ENCODE assay signal across 10 cellular contexts in the genomic region with DNA sequence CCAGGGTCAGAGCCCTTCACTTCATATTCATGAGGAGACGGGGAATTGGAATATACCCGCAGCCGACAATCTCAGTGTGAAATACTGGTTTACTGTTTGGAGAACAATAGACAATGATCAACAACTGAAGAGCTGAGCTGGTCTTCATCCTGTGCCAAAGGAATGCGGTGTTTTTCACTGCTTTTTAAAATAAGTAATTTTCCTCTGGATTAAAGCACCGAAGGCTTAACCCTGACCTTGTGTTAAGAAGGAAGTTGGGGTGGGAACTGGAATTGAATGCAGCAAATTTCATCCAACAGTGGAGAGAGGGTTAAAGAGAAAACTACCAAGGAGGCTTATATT. TPM values are rescaled to one million over a fixed set of nuclear protein-coding genes. Genes with fewer than 3 reads are reported as not detected.
DNase-seq lines count a peak whose midpoint lies in the region; ATAC-seq and TF ChIP-seq lines count a peak whose summit lies in the region.
"Had no signal": no experiment of that assay in that cellular context is flagged by ENCODE, and none has a peak within 500 bp of the region (broad histone marks: within the 10 kb centered on the region; RNA-seq: fewer than 3 reads in every experiment).

A gene with protein sequence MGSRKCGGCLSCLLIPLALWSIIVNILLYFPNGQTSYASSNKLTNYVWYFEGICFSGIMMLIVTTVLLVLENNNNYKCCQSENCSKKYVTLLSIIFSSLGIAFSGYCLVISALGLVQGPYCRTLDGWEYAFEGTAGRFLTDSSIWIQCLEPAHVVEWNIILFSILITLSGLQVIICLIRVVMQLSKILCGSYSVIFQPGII (minus strand): TSS at position 119 of the 342 bp plus-strand sequence. CDS start 254 bp downstream, outside the sequence.

- TF ChIP-seq CTCF in WTC11 (IDR thresholded peaks at IDR 0.05) = no peak
- TF ChIP-seq CTCF in heart left ventricle (IDR thresholded peaks at IDR 0.05) = no peak

- no peak within 1 kb of the TSS for H2BK15ac ChIP-seq in neuronal stem cell (ENCODE audit: low read length)

- no peak within 1 kb of the TSS for H3K9ac ChIP-seq in neuronal stem cell (ENCODE audit: low read depth, low read length, poor library complexity)

- CTCF ChIA-PET in WTC11 (lab: Charles Lee) = interaction anchor here (0.5 to 2.7 kb wide), 12 partner anchors 10 to 383 kb away, joined by 3 to 31 read pairs (median 5); no protein-coding TSS in a partner anchor

- peak within 1 kb of the TSS; percentile 58 for H3K27ac ChIP-seq in ACC112 (ENCODE audit: low read depth, low read length)
- H3K27ac ChIP-seq in heart left ventricle = peak within 1 kb of the TSS; percentile 43 to 80 (median 68)
- no peak within 1 kb of the TSS for H3K27ac ChIP-seq in neuronal stem cell (replicated peaks; ENCODE audit: low read length)

- intact Hi-C loops in heart left ventricle (cut with DNase I) = loop anchor here in 2 of 10 donors (5.0 kb wide), 2 partner anchors 44 to 211 kb away; partner anchors contain the start of gene TM4SF1 (in 1 of the 2)

- H3K4me3 ChIP-seq in ACC112 (ENCODE audit: low read depth, low read length) (no peak within 1 kb of the TSS), heart left ventricle (peak within 1 kb of the TSS; percentile 9 to 54 (median 45)), neuronal stem cell (ENCODE audit: low read length in 2 of 2) (peak within 1 kb of the TSS in 1 of 2 donors; percentile 18)

- H2AFZ ChIP-seq in ACC112 (ENCODE audit: low read length, unreplicated experiment) = peak within 1 kb of the TSS; percentile 94
- H2AFZ ChIP-seq in neuronal stem cell (ENCODE audit: low read length) = peak within 1 kb of the TSS; percentile 69

- no peak within 1 kb of the TSS for H3K23ac ChIP-seq in neuronal stem cell (ENCODE audit: low read depth, low read length, poor library complexity)

- no peak within 1 kb of the TSS for H3K4ac ChIP-seq in neuronal stem cell (ENCODE audit: low read length)

- peak within 1 kb of the TSS; percentile 85 for H3K27ac Mint-ChIP-seq in WTC11
- H3K27ac Mint-ChIP-seq: stimulated activated naive B cell treated with anti-CD40 and anti-IgM and Interleukin-4, amounts not matched to agents 10 μg/mL and 1 μg/mL and 100 μg/mL, for 72 hours had no signal

- H3K9me3 ChIP-seq in heart left ventricle (no peaks in the 10 kb centered on the region), neuronal stem cell (replicated peaks in 1 of 2; ENCODE audit: control insufficient read depth in 2 of 2, insufficient read depth in 1 of 2, low read depth in 1 of 2, low read length in 2 of 2) (no peaks in the 10 kb centered on the region)

- POLR2A ChIA-PET in WTC11 (lab: Charles Lee) = interaction anchor here (0.6 kb wide), 1 partner anchor 9 kb away, joined by 3 read pairs; no protein-coding TSS in a partner anchor

- H2BK120ac ChIP-seq in neuronal stem cell (ENCODE audit: low read depth, low read length) = no peak within 1 kb of the TSS

- no peaks in the 10 kb centered on the region for H3K36me3 Mint-ChIP-seq in WTC11
- H3K36me3 Mint-ChIP-seq: stimulated activated naive B cell treated with anti-CD40 and anti-IgM and Interleukin-4, amounts not matched to agents 10 μg/mL and 1 μg/mL and 100 μg/mL, for 72 hours had no signal

- no peaks in the 10 kb centered on the region for H3K79me2 ChIP-seq in ACC112 (ENCODE audit: control insufficient read depth, insufficient read depth, low read length, unreplicated experiment)

- H3K27me3 ChIP-seq in ACC112 (ENCODE audit: insufficient read depth, low read length) = no peaks in the 10 kb centered on the region
- H3K27me3 ChIP-seq in heart left ventricle = no peaks in the 10 kb centered on the region
- no peaks in the 10 kb centered on the region for H3K27me3 ChIP-seq in neuronal stem cell (ENCODE audit: control insufficient read depth in 3 of 3, insufficient read depth in 3 of 3, low read depth in 1 of 3, low read length in 3 of 3)

- H3K4me2 ChIP-seq in neuronal stem cell (ENCODE audit: insufficient read depth, low read length, poor library complexity, severe bottlenecking) = no peak within 1 kb of the TSS

- no peaks in the 10 kb centered on the region for H3K27me3 Mint-ChIP-seq in WTC11 (ENCODE audit: low read depth)

- no peaks in the 10 kb centered on the region for H3K9me3 Mint-ChIP-seq in WTC11
- H3K9me3 Mint-ChIP-seq: stimulated activated naive B cell treated with anti-CD40 and anti-IgM and Interleukin-4, amounts not matched to agents 10 μg/mL and 1 μg/mL and 100 μg/mL, for 72 hours had no signal

- H2BK5ac ChIP-seq in neuronal stem cell (ENCODE audit: low read length) = no peak within 1 kb of the TSS

- 43 to 47% (median 45%) methylated on average over 5 of the region's 5 CpGs for WGBS in heart left ventricle, 4 donors
- WGBS in neuronal stem cell (ENCODE audit: extremely low coverage in 2 of 2, insufficient read length in 2 of 2, insufficient replicate concordance in 1 of 2), 2 donors = no CpG with 5 or more reads among the region's 5 CpGs

- H3K36me3 ChIP-seq in ACC112 (ENCODE audit: insufficient read depth, low read length) (no peaks in the 10 kb centered on the region), heart left ventricle (no peaks in the 10 kb centered on the region), neuronal stem cell (replicated peaks in 1 of 2; ENCODE audit: control insufficient read depth in 2 of 2, insufficient read depth in 2 of 2, low read length in 2 of 2) (no peaks in the 10 kb centered on the region)

- no peak for TF ChIP-seq POLR2A in heart left ventricle (IDR thresholded peaks at IDR 0.05)

- H4K8ac ChIP-seq in neuronal stem cell (ENCODE audit: low read depth, low read length) = no peak within 1 kb of the TSS

- H3K18ac ChIP-seq in neuronal stem cell (ENCODE audit: low read length) = no peak within 1 kb of the TSS

- peaks cover 41% of the 10 kb centered on the region for H3K4me1 ChIP-seq in ACC112 (ENCODE audit: control insufficient read depth, insufficient read depth, low read length, unreplicated experiment)
- peaks cover 0 to 20% (median under 1%) of the 10 kb centered on the region in 12 donors for H3K4me1 ChIP-seq in heart left ventricle
- peaks cover 3 to 5% of the 10 kb centered on the region in 2 donors for H3K4me1 ChIP-seq in neuronal stem cell (ENCODE audit: control insufficient read depth in 2 of 2, insufficient read depth in 1 of 2, low read depth in 1 of 2, low read length in 2 of 2)

- H3K14ac ChIP-seq in neuronal stem cell (ENCODE audit: low read length) = no peak within 1 kb of the TSS

- H3K79me1 ChIP-seq in neuronal stem cell (ENCODE audit: low read depth, low read length) = no peaks in the 10 kb centered on the region

- peak; percentile 74 for ATAC-seq in WTC11
- peak in 1 of 4 donors; percentile 10 for ATAC-seq in heart left ventricle
- no peak for ATAC-seq in HG03139 (IDR thresholded peaks at IDR 0.05; ENCODE audit: unreplicated experiment)
- ATAC-seq: stimulated activated naive B cell treated with anti-CD40 and anti-IgM and Interleukin-4, amounts not matched to agents 10 μg/mL and 1 μg/mL and 100 μg/mL, for 72 hours had no signal

- H4K91ac ChIP-seq in neuronal stem cell (ENCODE audit: low read depth, low read length, poor library complexity) = no peak within 1 kb of the TSS

- peak within 1 kb of the TSS; percentile 28 for H3K4me3 Mint-ChIP-seq in WTC11
- H3K4me3 Mint-ChIP-seq: stimulated activated naive B cell treated with anti-CD40 and anti-IgM and Interleukin-4, amounts not matched to agents 10 μg/mL and 1 μg/mL and 100 μg/mL, for 72 hours had no signal

- H3K4me1 Mint-ChIP-seq in WTC11 = peaks cover 17% of the 10 kb centered on the region; the same call in 1 of the 2 replicates
- H3K4me1 Mint-ChIP-seq: stimulated activated naive B cell treated with anti-CD40 and anti-IgM and Interleukin-4, amounts not matched to agents 10 μg/mL and 1 μg/mL and 100 μg/mL, for 72 hours had no signal

- H2BK12ac ChIP-seq in neuronal stem cell (ENCODE audit: low read length) = no peak within 1 kb of the TSS

- DNase-seq in WTC11 (ENCODE audit: low spot score) (no peak), heart left ventricle (no peak), neuronal stem cell (ENCODE audit: low spot score) (no peak), NCI-H2171 treated with DMSO at 0.1 percent for 48 hours (lab: John Stamatoyannopoulos, UW) (no peak)
- DNase-seq in activated T-cell treated with anti-CD3 and anti-CD28 coated beads, Interleukin-2, amount 50 U/mL, for 48 hours = no peak
- DNase-seq in activated CD8-positive, alpha-beta memory T cell treated with anti-CD3 and anti-CD28 coated beads, Interleukin-2, amount 50 U/mL, for 4 hours = no peak
- DNase-seq: stimulated activated naive B cell treated with anti-CD40 and anti-IgM and Interleukin-4, amounts not matched to agents 10 μg/mL and 1 μg/mL and 100 μg/mL, for 72 hours had no signal

- H2AK5ac ChIP-seq in neuronal stem cell (ENCODE audit: low read depth, low read length) = no peak within 1 kb of the TSS

TF ChIP-seq in WTC11, 78 proteins besides CTCF, POLR2A, EP300 and RAD21 (continues in another document):
- TF ChIP-seq EMX1 (CRISPR knock-in tag; IDR thresholded peaks at IDR 0.05) (no peak), OVOL2 (CRISPR knock-in tag; IDR thresholded peaks at IDR 0.05; ENCODE audit: borderline replicate concordance) (no peak), SOX15 (CRISPR knock-in tag; IDR thresholded peaks at IDR 0.05) (no peak), ZNF396 (CRISPR knock-in tag; IDR thresholded peaks at IDR 0.05; ENCODE audit: borderline replicate concordance) (no peak), ZSCAN18 (CRISPR knock-in tag; IDR thresholded peaks at IDR 0.05) (no peak)
- TF ChIP-seq, protein P1, sequence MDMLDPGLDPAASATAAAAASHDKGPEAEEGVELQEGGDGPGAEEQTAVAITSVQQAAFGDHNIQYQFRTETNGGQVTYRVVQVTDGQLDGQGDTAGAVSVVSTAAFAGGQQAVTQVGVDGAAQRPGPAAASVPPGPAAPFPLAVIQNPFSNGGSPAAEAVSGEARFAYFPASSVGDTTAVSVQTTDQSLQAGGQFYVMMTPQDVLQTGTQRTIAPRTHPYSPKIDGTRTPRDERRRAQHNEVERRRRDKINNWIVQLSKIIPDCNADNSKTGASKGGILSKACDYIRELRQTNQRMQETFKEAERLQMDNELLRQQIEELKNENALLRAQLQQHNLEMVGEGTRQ (CRISPR knock-in tag; IDR thresholded peaks at IDR 0.05) = no peak

RNA-seq across cellular contexts. Expression of the gene that starts here (rescaled TPM):
- 1.6 to 2.4 TPM (median 2.2 TPM) in 3 replicates for total RNA-seq in WTC11 (2021)
- total RNA-seq in heart left ventricle = 10 to 100 TPM in 4 of 9 donors, 1 to 10 TPM in 5; 6.0 to 19.9 (median 9.1) TPM
- polyA plus RNA-seq in heart left ventricle = 1 to 10 TPM; 4.5 to 7.0 TPM
- not detected for polyA plus RNA-seq in neuronal stem cell (2013, experiment 1 of 2)
- polyA plus RNA-seq in neuronal stem cell (2013, experiment 2 of 2) = not detected
- total RNA-seq: bronchial epithelial cell had no signal
